In the genomic region with DNA sequence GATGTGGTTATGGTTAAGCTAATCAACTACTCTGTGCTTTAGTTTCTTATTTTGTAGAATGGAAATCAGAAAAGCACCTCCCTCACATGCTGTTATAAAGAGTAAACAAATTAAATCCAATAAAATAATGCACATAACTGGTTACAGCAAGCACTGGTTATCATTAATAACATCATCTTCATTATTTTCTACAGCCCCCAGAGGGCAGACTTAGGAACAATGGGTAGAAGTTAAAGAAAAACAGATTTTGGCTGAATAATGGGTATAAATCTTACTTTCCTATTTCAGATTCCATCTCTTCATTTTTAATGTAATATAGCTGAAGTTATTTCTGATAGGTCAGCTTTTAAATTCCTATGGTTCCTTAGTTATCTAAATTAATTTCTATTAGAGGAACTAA, we compare ENCODE assay signal across 14 cellular contexts.
DNase-seq lines count a peak whose midpoint lies in the region; ATAC-seq and TF ChIP-seq lines count a peak whose summit lies in the region.
"Had no signal": no experiment of that assay in that cellular context is flagged by ENCODE, and none has a peak within 500 bp of the region (broad histone marks: within the 10 kb centered on the region; RNA-seq: fewer than 3 reads in every experiment).

No MANE protein-coding gene starts in this region.

- peaks cover 8% of the 10 kb centered on the region for H3K9me3 Mint-ChIP-seq in natural killer cell treated with Interleukin-12 subunit alpha and Interleukin-12 subunit beta and Interleukin-15 and Interleukin-18, amount 100 ng/mL, for 72 hours

- no peak overlapping the region for H3K4me3 Mint-ChIP-seq in natural killer cell treated with Interleukin-12 subunit alpha and Interleukin-12 subunit beta and Interleukin-15 and Interleukin-18, amount 100 ng/mL, for 72 hours
- H3K4me3 Mint-ChIP-seq: nephron progenitor cell had no signal

- DNase-seq in left ventricle myocardium inferior, result no peak
- no peak for DNase-seq in Right ventricle myocardium inferior (ENCODE audit: missing footprints)
- peak; percentile 18 for DNase-seq in RPMI8226
- DNase-seq in fibroblast of pulmonary artery (ENCODE audit: low read depth), result peak; percentile 44
- DNase-seq in upper lobe of right lung, result no peak
- no peak for DNase-seq in natural killer cell treated with Interleukin-12 subunit alpha and Interleukin-12 subunit beta and Interleukin-15 and Interleukin-18, amount 100 ng/mL, for 72 hours (ENCODE audit: low spot score)
- DNase-seq in DMS79 treated with DMSO at 0.1 percent for 48 hours (lab: John Stamatoyannopoulos, UW), result no peak
- no peak for DNase-seq in NCI-H1048 (lab: John Stamatoyannopoulos, UW)
- DNase-seq: activated CD4-positive, alpha-beta T cell treated with anti-CD3 and anti-CD28 coated beads, Interleukin-2, amount 50 U/mL, for 48 hours; activated effector memory CD4-positive, alpha-beta T cell treated with anti-CD3 and anti-CD28 coated beads, Interleukin-2, amount 50 U/mL, for 16 hours; central memory CD4-positive, alpha-beta T cell; esophagus squamous epithelium; NCI-H774; nephron progenitor cell had no signal

- H3K9me3 ChIP-seq in left ventricle myocardium inferior (replicated peaks) (peaks cover 8% of the 10 kb centered on the region), upper lobe of right lung (no peaks in the 10 kb centered on the region)

- peaks cover 57% of the 10 kb centered on the region for H3K4me1 ChIP-seq in left ventricle myocardium inferior
- H3K4me1 ChIP-seq in upper lobe of right lung, result peaks cover 31% of the 10 kb centered on the region

- ATAC-seq in Right ventricle myocardium inferior, result no peak
- no peak for ATAC-seq in upper lobe of right lung
- no peak for ATAC-seq in natural killer cell treated with Interleukin-12 subunit alpha and Interleukin-12 subunit beta and Interleukin-15 and Interleukin-18, amount 100 ng/mL, for 72 hours

- H3K4me3 ChIP-seq in left ventricle myocardium inferior (no peak overlapping the region), fibroblast of pulmonary artery (replicated peaks; ENCODE audit: low read depth, low read length) (no peak overlapping the region), upper lobe of right lung (no peak overlapping the region)
- H3K4me3 ChIP-seq: esophagus squamous epithelium had no signal

- H3K36me3 ChIP-seq in left ventricle myocardium inferior (no peaks in the 10 kb centered on the region), upper lobe of right lung (no peaks in the 10 kb centered on the region)
- H3K36me3 ChIP-seq: esophagus squamous epithelium had no signal

- H3K27me3 ChIP-seq in left ventricle myocardium inferior (ENCODE audit: low read depth) (no peaks in the 10 kb centered on the region), upper lobe of right lung (no peaks in the 10 kb centered on the region)
- H3K27me3 ChIP-seq: esophagus squamous epithelium had no signal

- H3K36me3 Mint-ChIP-seq in natural killer cell treated with Interleukin-12 subunit alpha and Interleukin-12 subunit beta and Interleukin-15 and Interleukin-18, amount 100 ng/mL, for 72 hours, result no peaks in the 10 kb centered on the region

- TF ChIP-seq CTCF in left ventricle myocardium inferior (IDR thresholded peaks at IDR 0.05; ENCODE audit: borderline replicate concordance) (peak; percentile 18), fibroblast of pulmonary artery (IDR thresholded peaks at IDR 0.05; ENCODE audit: low read length, missing control alignments) (peak; percentile 31), upper lobe of right lung (IDR thresholded peaks at IDR 0.05) (peak; percentile 27)

- H3K27ac ChIP-seq in left ventricle myocardium inferior (replicated peaks), result no peak overlapping the region
- H3K27ac ChIP-seq in upper lobe of right lung, result peak overlapping the region; percentile 75

- H3K27ac Mint-ChIP-seq in natural killer cell treated with Interleukin-12 subunit alpha and Interleukin-12 subunit beta and Interleukin-15 and Interleukin-18, amount 100 ng/mL, for 72 hours, result no peak overlapping the region
- H3K27ac Mint-ChIP-seq: nephron progenitor cell had no signal

- H3K27me3 Mint-ChIP-seq in natural killer cell treated with Interleukin-12 subunit alpha and Interleukin-12 subunit beta and Interleukin-15 and Interleukin-18, amount 100 ng/mL, for 72 hours, result peaks cover 14 to 17% of the 10 kb centered on the region in 2 donors

- peaks cover 10 to 19% of the 10 kb centered on the region in 2 donors for H3K4me1 Mint-ChIP-seq in natural killer cell treated with Interleukin-12 subunit alpha and Interleukin-12 subunit beta and Interleukin-15 and Interleukin-18, amount 100 ng/mL, for 72 hours (ENCODE audit: low read depth in 2 of 2)

- intact Hi-C loops in left ventricle myocardium inferior (cut with micrococcal nuclease), result no loop called here
- intact Hi-C loops in Right ventricle myocardium inferior (cut with DNase I), result loop anchor here (5.0 kb wide), 1 partner anchor 128 kb away; a partner anchor contains a TSS
- intact Hi-C loops in upper lobe of right lung (cut with DNase I), result no loop called here

Comparison
In these comparisons a context has a peak if more than half of its experiments do, and no peak if none do; other contexts are left out.
1. DNase-seq: peak in RPMI8226 (single experiment) and fibroblast of pulmonary artery (single experiment); none in left ventricle myocardium inferior (single experiment), Right ventricle myocardium inferior (single experiment), upper lobe of right lung (single experiment), natural killer cell treated with Interleukin-12 subunit alpha and Interleukin-12 subunit beta and Interleukin-15 and Interleukin-18, amount 100 ng/mL, for 72 hours (single experiment), DMS79 treated with DMSO at 0.1 percent for 48 hours (single experiment) and NCI-H1048 (single experiment).
2. Peak in every context shown above with its lines, with median percentiles within 50 percentile points of each other: CTCF ChIP-seq.